ENCODE assay signal across 8 cellular contexts in genomic region chr6:56642366-56643261, GRCh38. TPM values are rescaled to one million over a fixed set of nuclear protein-coding genes. Genes with fewer than 3 reads are reported as not detected.
DNase-seq lines count a peak whose midpoint lies in the region; ATAC-seq and TF ChIP-seq lines count a peak whose summit lies in the region.

DST (minus strand) TSS chr6:56642889.

- H3K9me3 ChIP-seq in gastrocnemius medialis = no peaks in the 10 kb centered on the region

- no peak within 1 kb of the TSS for H3K4me3 Mint-ChIP-seq in WTC11
- no peak within 1 kb of the TSS for H3K4me3 Mint-ChIP-seq in glutamatergic neuron (ENCODE audit: unreplicated experiment)

- H3K4me3 ChIP-seq in gastrocnemius medialis = no peak within 1 kb of the TSS

- peaks cover 0 to 47% of the 10 kb centered on the region in 2 donors for H3K36me3 ChIP-seq in gastrocnemius medialis

- H3K27me3 ChIP-seq in gastrocnemius medialis = no peaks in the 10 kb centered on the region

- peaks cover 0 to 26% of the 10 kb centered on the region in 2 donors for H3K4me1 ChIP-seq in gastrocnemius medialis

- intact Hi-C loops in gastrocnemius medialis (cut with DNase I; ENCODE audit: low total_unique reads) = loop anchor here (10.0 kb wide), 1 partner anchor 672 kb away; the partner anchor contains the start of gene PRIM2

- peak within 1 kb of the TSS; percentile 21 to 54 (median 35) for H3K27ac ChIP-seq in gastrocnemius medialis

- CTCF ChIA-PET in WTC11 (lab: Charles Lee) = interaction anchor here (1.0 kb wide), 1 partner anchor 209 kb away, joined by 3 read pairs; no protein-coding TSS in a partner anchor

- H3K36me3 Mint-ChIP-seq in WTC11 (peaks cover 35% of the 10 kb centered on the region), glutamatergic neuron (ENCODE audit: unreplicated experiment) (no peaks in the 10 kb centered on the region)

- no peaks in the 10 kb centered on the region for H3K9me3 Mint-ChIP-seq in WTC11
- H3K9me3 Mint-ChIP-seq in glutamatergic neuron (ENCODE audit: unreplicated experiment) = peaks cover 4% of the 10 kb centered on the region

- H3K27me3 Mint-ChIP-seq in WTC11 (ENCODE audit: low read depth) (no peaks in the 10 kb centered on the region), glutamatergic neuron (ENCODE audit: unreplicated experiment) (no peaks in the 10 kb centered on the region)

- no peak for TF ChIP-seq POLR2A in gastrocnemius medialis (IDR thresholded peaks at IDR 0.05)

- DNase-seq in GM04504 (ENCODE audit: low read depth) = peak; percentile 90
- DNase-seq in WTC11 (ENCODE audit: low spot score) = no peak
- DNase-seq in glutamatergic neuron = no peak
- no peak for DNase-seq in gastrocnemius medialis
- DNase-seq in GM13976 (ENCODE audit: low spot score) = no peak
- DNase-seq in inferior parietal cortex (ENCODE audit: extremely low spot score) = no peak
- no peak for DNase-seq in NAMALWA (ENCODE audit: low spot score)
- DNase-seq in hypothalamus (lab: John Stamatoyannopoulos, UW) = no peak

- TF ChIP-seq CTCF in WTC11 (IDR thresholded peaks at IDR 0.05) (no peak), glutamatergic neuron (IDR thresholded peaks at IDR 0.05; ENCODE audit: partially characterized antibody, unreplicated experiment) (no peak), gastrocnemius medialis (IDR thresholded peaks at IDR 0.05 in 4 of 5, conservative IDR thresholded peaks at IDR 0.05 in 1 of 5) (no peak), GM13976 (IDR thresholded peaks at IDR 0.05; ENCODE audit: borderline replicate concordance, control extremely low read depth, extremely low read depth, insufficient read depth, missing control alignments) (no peak)

- in situ Hi-C loops in gastrocnemius medialis (cut with MboI; ENCODE audit: low sequenced_read_pairs in 4 of 4) = loop anchor here in 2 of 4 donors (10.0 to 25.0 kb wide), 3 partner anchors 52 to 545 kb away; no protein-coding TSS in a partner anchor
- in situ Hi-C loops in GM13976 (cut with MboI; ENCODE audit: low sequenced_read_pairs, unreplicated experiment) = loop anchor here (25.0 kb wide), 2 partner anchors 220 to 670 kb away; partner anchors contain the start of gene PRIM2

- H3K4me1 Mint-ChIP-seq in WTC11 = no peaks in the 10 kb centered on the region
- H3K4me1 Mint-ChIP-seq in glutamatergic neuron (ENCODE audit: low read depth, unreplicated experiment) = no peaks in the 10 kb centered on the region

- POLR2A ChIA-PET in WTC11 (lab: Charles Lee) = no interaction called here

- H3K27ac Mint-ChIP-seq in WTC11 = peak within 1 kb of the TSS; percentile 58
- no peak within 1 kb of the TSS for H3K27ac Mint-ChIP-seq in glutamatergic neuron (ENCODE audit: unreplicated experiment)

- ATAC-seq in WTC11 (no peak), gastrocnemius medialis (peak; percentile 49 to 53)

TF ChIP-seq in WTC11, 78 proteins besides CTCF, POLR2A, EP300 and RAD21:
- TF ChIP-seq ZMAT4 (CRISPR knock-in tag; IDR thresholded peaks at IDR 0.05) (no peak), KAT7 (CRISPR knock-in tag; IDR thresholded peaks at IDR 0.05; ENCODE audit: borderline replicate concordance) (no peak), ZNF138 (CRISPR knock-in tag; conservative IDR thresholded peaks at IDR 0.05) (no peak), ESRRA (CRISPR knock-in tag; IDR thresholded peaks at IDR 0.05; ENCODE audit: borderline replicate concordance) (no peak), NR3C1 (CRISPR knock-in tag; conservative IDR thresholded peaks at IDR 0.05; ENCODE audit: low read depth) (no peak)

RNA-seq across cellular contexts. Expression of gene DST, which starts in this region (rescaled TPM):
- total RNA-seq in WTC11 (2021) = 102 to 132 TPM (median 105 TPM) in 3 replicates
- 981 TPM for total RNA-seq in glutamatergic neuron (ENCODE audit: unreplicated experiment)
- total RNA-seq in gastrocnemius medialis = 100 to 1,000 TPM; 114 to 219 (median 204) TPM
